Comparison of ENCODE assay signal across 18 cellular contexts in the genomic region with DNA sequence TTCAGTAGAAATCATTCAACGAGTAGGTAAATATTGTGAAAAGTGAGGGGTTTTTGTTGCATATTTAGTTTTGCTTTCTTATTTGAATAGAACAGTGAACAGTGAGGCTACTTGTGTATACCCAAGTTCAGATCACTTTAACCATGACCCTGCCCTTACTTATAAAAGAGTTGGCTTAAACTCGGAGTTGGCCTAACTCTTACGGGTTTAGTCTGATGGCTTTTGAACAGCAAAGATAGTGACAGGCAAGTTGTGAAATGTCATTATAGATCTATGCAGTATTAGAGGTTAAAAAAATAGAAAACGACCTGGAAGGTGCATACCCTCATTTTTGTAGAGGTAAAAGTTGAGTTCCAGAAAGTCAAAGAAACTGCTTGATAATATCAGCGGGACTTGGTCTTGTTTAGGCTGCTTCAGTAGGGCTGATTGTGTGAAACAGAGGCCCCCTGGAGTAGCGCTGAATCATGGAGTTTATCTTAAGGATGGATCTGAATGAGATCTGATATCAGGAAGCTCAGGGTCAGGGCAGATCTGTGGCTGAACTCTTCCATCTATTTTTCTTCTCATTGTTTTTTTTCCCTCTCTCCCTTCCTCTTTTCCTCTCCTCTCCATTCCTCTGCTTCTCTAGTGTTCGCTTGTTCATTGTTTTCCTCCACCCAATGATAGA.
A peak's percentile ranks its signal among the peaks of the same experiment; 100 is the strongest.
DNase-seq lines count a peak whose midpoint lies in the region; ATAC-seq, FAIRE-seq and TF ChIP-seq lines count a peak whose summit lies in the region.
"Had no signal": no experiment of that assay in that cellular context is flagged by ENCODE, and none has a peak within 500 bp of the region (broad histone marks: within the 10 kb centered on the region; RNA-seq: fewer than 3 reads in every experiment).

No MANE protein-coding gene starts in this region.

- 45% methylated on average over 7 of the region's 7 CpGs for WGBS in liver
- 87% methylated on average over 7 of the region's 7 CpGs for WGBS in HepG2 (ENCODE audit: low lambda C conversion rate)

- peak overlapping the region in 1 of 2 donors; percentile 29 for H3K9ac ChIP-seq in liver (ENCODE audit: low read depth in 1 of 2, low read length in 2 of 2)
- no peak overlapping the region for H3K9ac ChIP-seq in HepG2 (ENCODE audit: insufficient read depth, low read depth, low read length)
- H3K9ac ChIP-seq in endothelial cell of umbilical vein (replicated peaks; ENCODE audit: extremely low read depth, insufficient read depth, low read length) = no peak overlapping the region

- POLR2A ChIA-PET in HepG2 (lab: Yijun Ruan, JAX) = no interaction called here
- POLR2A ChIA-PET in endothelial cell of umbilical vein (lab: Charles Lee) = no interaction called here

- TF ChIP-seq CTCF in liver (IDR thresholded peaks at IDR 0.05; ENCODE audit: low read depth, low read length, missing input control) (no peak), HepG2 (CRISPR knock-in tag; IDR thresholded peaks at IDR 0.05) (no peak), endothelial cell of umbilical vein (IDR thresholded peaks at IDR 0.05; ENCODE audit: extremely low read depth in 1 of 2, insufficient read depth in 1 of 2, low read depth in 1 of 2, low read length in 2 of 2) (no peak), type B pancreatic cell (conservative IDR thresholded peaks at IDR 0.05) (no peak)

- intact Hi-C loops in HepG2 (cut with micrococcal nuclease; ENCODE audit: unreplicated experiment) = no loop called here
- intact Hi-C loops in endothelial cell of umbilical vein (cut with micrococcal nuclease) = no loop called here

- H3K4me1 ChIP-seq in liver (ENCODE audit: control insufficient read depth in 4 of 4, insufficient read depth in 4 of 4, low read length in 3 of 4) (peaks cover 2 to 25% (median 11%) of the 10 kb centered on the region in 4 donors), HepG2 (ENCODE audit: insufficient read depth, low read length) (peaks cover 20% of the 10 kb centered on the region), endothelial cell of umbilical vein (ENCODE audit: control insufficient read depth, extremely low read depth, insufficient read depth, low read length) (peaks cover 7% of the 10 kb centered on the region)

- BruUV-seq in HepG2 (replicated peaks; lab: Mats Ljungman, UMichigan) = no TSS peak
- BruUV-seq in endothelial cell of umbilical vein (replicated peaks; lab: Mats Ljungman, UMichigan) = no TSS peak

- no peaks in the 10 kb centered on the region for H3K9me1 ChIP-seq in endothelial cell of umbilical vein (replicated peaks; ENCODE audit: control insufficient read depth, extremely low read depth, insufficient read depth, low read length)

- no peaks in the 10 kb centered on the region for H3K9me3 Mint-ChIP-seq in type B pancreatic cell

- FAIRE-seq in HepG2 (lab: Jason Lieb, UNC) = no peak
- peak; percentile 12 for FAIRE-seq in endothelial cell of umbilical vein (lab: Jason Lieb, UNC)
- FAIRE-seq: H1 had no signal

- TF ChIP-seq EP300 in HepG2 (IDR thresholded peaks at IDR 0.05; ENCODE audit: low read depth in 2 of 2, low read length in 2 of 2) = no peak
- TF ChIP-seq EP300 in HepG2 (CRISPR knock-in tag; IDR thresholded peaks at IDR 0.05; ENCODE audit: borderline replicate concordance) = no peak

- H3K4me1 Mint-ChIP-seq in type B pancreatic cell (ENCODE audit: unreplicated experiment) = peaks cover 18% of the 10 kb centered on the region

- H3K4me3 Mint-ChIP-seq in type B pancreatic cell = no peak overlapping the region

- H3K27ac ChIP-seq in liver (ENCODE audit: low read depth in 1 of 2, low read length in 2 of 2) (peak overlapping the region; percentile 71 to 72), HepG2 (ENCODE audit: extremely low read length, insufficient read depth, low read length) (no peak overlapping the region), endothelial cell of umbilical vein (ENCODE audit: insufficient read depth, low read depth, low read length) (no peak overlapping the region)

- H4K20me1 ChIP-seq in HepG2 (ENCODE audit: insufficient read depth, low read length) (no peaks in the 10 kb centered on the region), endothelial cell of umbilical vein (replicated peaks; ENCODE audit: control insufficient read depth, extremely low read depth, insufficient read depth, low read length) (no peaks in the 10 kb centered on the region)

- no peak for TF ChIP-seq POLR2A in HepG2 (IDR thresholded peaks at IDR 0.05; ENCODE audit: insufficient read depth in 1 of 2, low read depth in 2 of 2, low read length in 2 of 2)
- TF ChIP-seq POLR2A in endothelial cell of umbilical vein (IDR thresholded peaks at IDR 0.05; ENCODE audit: low read depth, low read length) = no peak

- dilution Hi-C loops in endothelial cell of umbilical vein (cut with MboI; ENCODE audit: extremely low pct_ligation_motif_present, low sequenced_read_pairs) = no loop called here

- peak; percentile 46 to 54 for TF ChIP-seq RAD21 in liver (IDR thresholded peaks at IDR 0.05)
- TF ChIP-seq RAD21 in HepG2 (CRISPR knock-in tag; IDR thresholded peaks at IDR 0.05) = no peak

- no peak overlapping the region for H2AFZ ChIP-seq in HepG2 (ENCODE audit: low read length)
- no peak overlapping the region for H2AFZ ChIP-seq in endothelial cell of umbilical vein (ENCODE audit: low read depth, low read length)

- ATAC-seq in HepG2 (no peak), SK-N-SH treated with all-trans-retinoic acid at 6 μM for 48 hours (peak; percentile 86)
- ATAC-seq: Panc1, Right ventricle myocardium inferior had no signal

- no peaks in the 10 kb centered on the region for H3K27me3 Mint-ChIP-seq in type B pancreatic cell

- H3K36me3 ChIP-seq in liver (ENCODE audit: control insufficient read depth in 4 of 4, insufficient read depth in 3 of 4, low read depth in 1 of 4, low read length in 3 of 4) (peaks cover 0 to 3% (median 0%) of the 10 kb centered on the region in 4 donors), HepG2 (replicated peaks in 1 of 2; ENCODE audit: control insufficient read depth in 1 of 2, insufficient read depth in 2 of 2, low read length in 2 of 2) (0 out of 5 replicates have a peak, but pooled peaks cover 0 to 1% of the 10 kb centered on the region in 2 experiments), endothelial cell of umbilical vein (ENCODE audit: control insufficient read depth in 2 of 2, extremely low read depth in 1 of 2, insufficient read depth in 2 of 2, low read length in 2 of 2) (no peaks in the 10 kb centered on the region)

- peaks cover 17% of the 10 kb centered on the region for H3K36me3 Mint-ChIP-seq in type B pancreatic cell

- CTCF ChIA-PET in HepG2 (lab: Yijun Ruan, JAX; ENCODE audit: low intra/inter-chr PET ratio, low total read pairs) = no interaction called here
- CTCF ChIA-PET in endothelial cell of umbilical vein (lab: Charles Lee) = interaction anchor here (1.0 kb wide), 1 partner anchor 41 kb away, joined by 3 read pairs; no protein-coding TSS in a partner anchor

- peak overlapping the region; percentile 52 for H3K27ac Mint-ChIP-seq in type B pancreatic cell

- no peaks in the 10 kb centered on the region for H3K9me3 ChIP-seq in liver (ENCODE audit: control insufficient read depth in 4 of 4, low read length in 3 of 4)
- no peaks in the 10 kb centered on the region for H3K9me3 ChIP-seq in HepG2 (ENCODE audit: low read length)
- H3K9me3 ChIP-seq in endothelial cell of umbilical vein (replicated peaks; ENCODE audit: control insufficient read depth, insufficient read depth, low read length) = no peaks in the 10 kb centered on the region

- DNase-seq in HepG2 (ENCODE audit: low spot score) (no peak), endothelial cell of umbilical vein (ENCODE audit: low read depth, low spot score) (no peak), type B pancreatic cell (ENCODE audit: extremely low spot score, unreplicated experiment) (no peak), middle frontal gyrus (ENCODE audit: extremely low spot score, low spot score) (no peak), NCI-H2081 (lab: John Stamatoyannopoulos, UW) (no peak)
- DNase-seq in activated naive CD4-positive, alpha-beta T cell treated with anti-CD3 and anti-CD28 coated beads, Interleukin-2, amount 50 U/mL, for 16 hours = no peak
- DNase-seq: Calu3, DND-41, NCI-H1417, NCI-H1930, NCI-H2171 treated with DMSO at 0.1 percent for 48 hours, NCI-H510A, NCI-H82 had no signal

- H3K27me3 ChIP-seq in liver (ENCODE audit: control insufficient read depth in 4 of 4, insufficient read depth in 4 of 4, low read length in 3 of 4) (no peaks in the 10 kb centered on the region), HepG2 (ENCODE audit: control insufficient read depth in 1 of 2, insufficient read depth in 2 of 2, low read length in 2 of 2) (no peaks in the 10 kb centered on the region), endothelial cell of umbilical vein (ENCODE audit: control insufficient read depth in 2 of 2, insufficient read depth in 2 of 2, low read length in 2 of 2) (no peaks in the 10 kb centered on the region)

- H3K4me3 ChIP-seq in liver (ENCODE audit: low read depth in 1 of 3, low read length in 3 of 3) (no peak overlapping the region), HepG2 (replicated peaks in 1 of 3; ENCODE audit: insufficient read depth in 1 of 3, low read depth in 2 of 3, low read length in 3 of 3) (no peak overlapping the region), endothelial cell of umbilical vein (replicated peaks in 1 of 3; ENCODE audit: insufficient read depth in 1 of 3, low read depth in 1 of 3, low read length in 3 of 3) (no peak overlapping the region)

- in situ Hi-C loops in HepG2 (cut with HindIII; ENCODE audit: extremely low pct_ligation_motif_present, low pct_unique_long_range_greater_than_20kb) = no loop called here

- no peak overlapping the region for H3K4me2 ChIP-seq in HepG2 (ENCODE audit: low read depth, low read length)
- no peak overlapping the region for H3K4me2 ChIP-seq in endothelial cell of umbilical vein (ENCODE audit: insufficient read depth, low read length)

- H3K79me2 ChIP-seq in HepG2 (ENCODE audit: insufficient read depth, low read length) (no peaks in the 10 kb centered on the region), endothelial cell of umbilical vein (ENCODE audit: control insufficient read depth, insufficient read depth, low read length) (no peaks in the 10 kb centered on the region)

TF ChIP-seq in liver, 16 proteins besides CTCF, POLR2A, EP300 and RAD21 (continues in another document):
- TF ChIP-seq YY1 (IDR thresholded peaks at IDR 0.05) (peak; percentile 24), HNF4G (IDR thresholded peaks at IDR 0.05) (peak; percentile 9)

TF ChIP-seq in HepG2, 621 proteins besides CTCF, POLR2A, EP300 and RAD21 (continues in another document):
- no peak for TF ChIP-seq ZNF282 (IDR thresholded peaks at IDR 0.05; ENCODE audit: partially characterized antibody)
- no peak for TF ChIP-seq JUNB (CRISPR knock-in tag; IDR thresholded peaks at IDR 0.05; ENCODE audit: borderline replicate concordance)

TF ChIP-seq in SK-N-SH treated with all-trans-retinoic acid at 6 μM for 48 hours, 23 proteins besides CTCF, POLR2A, EP300 and RAD21 (continues in another document):
- TF ChIP-seq ZNF8 (CRISPR knock-in tag; IDR thresholded peaks at IDR 0.05) = no peak

TF ChIP-seq in endothelial cell of umbilical vein, 7 proteins besides CTCF, POLR2A, EP300 and RAD21 (continues in another document):
- TF ChIP-seq MYC (IDR thresholded peaks at IDR 0.05; ENCODE audit: low read depth, low read length) (no peak), GATA2 (IDR thresholded peaks at IDR 0.05; ENCODE audit: insufficient read depth, insufficient read length, low read depth, low read length) (no peak)

Comparison
In these comparisons a context has a peak if more than half of its experiments do, and no peak if none do; other contexts are left out.
1. H3K27ac ChIP-seq: peak in liver (2 of 2); none in HepG2 (single experiment) and endothelial cell of umbilical vein (single experiment).